ENCODE assay signal across 37 cellular contexts in the genomic region with DNA sequence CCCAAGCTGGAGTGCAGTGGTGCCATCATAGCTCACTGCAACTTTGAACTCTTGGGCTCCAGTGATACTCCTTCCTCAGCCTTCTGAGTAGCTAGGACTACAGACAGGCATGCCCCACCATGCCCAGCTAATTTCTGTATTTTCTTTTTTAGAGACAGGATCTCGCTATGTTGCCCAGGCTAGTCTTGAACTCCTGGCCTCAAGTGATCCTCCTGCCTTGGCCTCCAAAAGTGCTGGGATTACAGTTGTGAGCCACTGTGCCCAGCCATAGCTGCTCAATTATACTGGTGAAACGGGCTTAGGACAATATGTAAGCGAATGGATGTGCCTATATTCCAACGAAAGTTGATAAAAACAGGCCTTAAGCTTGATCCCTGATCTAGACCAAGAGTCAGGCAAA.
"Had no signal": no experiment of that assay in that cellular context is flagged by ENCODE, and none has a peak within 500 bp of the region (broad histone marks: within the 10 kb centered on the region; RNA-seq: fewer than 3 reads in every experiment).

No MANE protein-coding gene starts in this region.

- H3K27ac Mint-ChIP-seq: activated CD4-positive, alpha-beta memory T cell treated with anti-CD3 and anti-CD28 coated beads, Interleukin-2, amount 10 ng/mL, durations not matched to agents 7 days and 5 days; activated CD4-positive, alpha-beta T cell treated with anti-CD3 and anti-CD28 coated beads for 36 hours; activated CD4-positive, alpha-beta T cell treated with anti-CD3 and anti-CD28 coated beads, Interleukin-2, amount 10 ng/mL, durations not matched to agents 7 days and 5 days; activated CD8-positive, alpha-beta memory T cell treated with anti-CD3 and anti-CD28 coated beads, Interleukin-2, amount 10 ng/mL, durations not matched to agents 7 days and 5 days; activated naive CD4-positive, alpha-beta T cell treated with anti-CD3 and anti-CD28 coated beads for 36 hours; activated naive CD4-positive, alpha-beta T cell treated with anti-CD3 and anti-CD28 coated beads, Interleukin-2, amount 50 U/mL, for 72 hours; activated naive CD8-positive, alpha-beta T cell treated with anti-CD3 and anti-CD28 coated beads, Interleukin-2, amount 10 ng/mL, durations not matched to agents 7 days and 5 days; activated T-cell treated with anti-CD3 and anti-CD28 coated beads, Interleukin-2, amount 50 U/mL, for 72 hours; activated T-helper 1 cell treated with anti-CD3 and anti-CD28 coated beads, Interleukin-12 subunit alpha, Interleukin-12 subunit beta, Interleukin-2, Interleukin-4 antibody, amounts not matched to agents 30 ng/mL and 10 ng/mL and 1 ng/mL, durations not matched to agents 14 hours and 24 hours and 36 hours; activated T-helper 17 cell treated with anti-CD3 and anti-CD28 coated beads, Interleukin-2, amount 50 U/mL, for 72 hours; T-helper 1 cell treated with Interleukin-12 subunit alpha and Interleukin-12 subunit beta and Interleukin-4 antibody, amounts not matched to agents 30 μg/mL and 1 μg/mL, for 36 hours; T-helper 2 cell treated with Interferon-gamma antibody and Interleukin-4, amounts not matched to agents 5 μg/mL and 100 μg/mL, for 36 hours had no signal

- H3K36me3 ChIP-seq: breast epithelium had no signal

- DNase-seq: activated CD4-positive, alpha-beta memory T cell treated with anti-CD3 and anti-CD28 coated beads, Interleukin-2, amount 10 ng/mL, durations not matched to agents 7 days and 5 days; activated CD4-positive, alpha-beta T cell treated with anti-CD3 and anti-CD28 coated beads for 1 hour; activated CD4-positive, alpha-beta T cell treated with anti-CD3 and anti-CD28 coated beads for 36 hours; activated CD4-positive, alpha-beta T cell treated with anti-CD3 and anti-CD28 coated beads for 48 hours; activated CD4-positive, alpha-beta T cell treated with anti-CD3 and anti-CD28 coated beads, Interleukin-2, amount 10 ng/mL, durations not matched to agents 7 days and 5 days; activated CD4-positive, alpha-beta T cell treated with anti-CD3 and anti-CD28 coated beads, Interleukin-2, amount 50 U/mL, for 48 hours; activated CD4-positive, CD25-positive, alpha-beta regulatory T cell; activated CD8-positive, alpha-beta memory T cell treated with anti-CD3 and anti-CD28 coated beads for 24 hours; activated CD8-positive, alpha-beta memory T cell treated with anti-CD3 and anti-CD28 coated beads, Interleukin-2, amount 10 ng/mL, durations not matched to agents 7 days and 5 days; activated effector memory CD4-positive, alpha-beta T cell treated with anti-CD3 and anti-CD28 coated beads, Interleukin-2, amount 50 U/mL, for 16 hours; activated gamma-delta T cell treated with Interleukin-2 at 50 U/mL for 16 hours; activated naive CD4-positive, alpha-beta T cell; activated naive CD4-positive, alpha-beta T cell treated with anti-CD3 and anti-CD28 coated beads for 36 hours; activated naive CD4-positive, alpha-beta T cell treated with anti-CD3 and anti-CD28 coated beads, Interleukin-2, amount 50 U/mL, for 16 hours; activated naive CD8-positive, alpha-beta T cell treated with anti-CD3 and anti-CD28 coated beads, Interleukin-2, amount 10 ng/mL, durations not matched to agents 7 days and 5 days; activated T-cell treated with anti-CD3 and anti-CD28 coated beads for 4 hours; activated T-cell treated with anti-CD3 and anti-CD28 coated beads, Interleukin-2, amount 50 U/mL, for 1 hour; activated T-cell treated with anti-CD3 and anti-CD28 coated beads, Interleukin-2, amount 50 U/mL, for 4 hours; activated T-cell treated with anti-CD3 and anti-CD28 coated beads, Interleukin-2, amount 50 U/mL, for 72 hours; adrenal gland; amniotic stem cell; aorta; body of pancreas; brain microvascular endothelial cell; central memory CD4-positive, alpha-beta T cell; SW 1271; T-helper 1 cell; T-helper 2 cell; T-helper 9 cell had no signal

- H3K4me3 Mint-ChIP-seq: activated CD4-positive, alpha-beta memory T cell treated with anti-CD3 and anti-CD28 coated beads, Interleukin-2, amount 10 ng/mL, durations not matched to agents 7 days and 5 days; activated CD4-positive, alpha-beta T cell treated with anti-CD3 and anti-CD28 coated beads for 36 hours; activated CD4-positive, alpha-beta T cell treated with anti-CD3 and anti-CD28 coated beads, Interleukin-2, amount 10 ng/mL, durations not matched to agents 7 days and 5 days; activated CD8-positive, alpha-beta memory T cell treated with anti-CD3 and anti-CD28 coated beads, Interleukin-2, amount 10 ng/mL, durations not matched to agents 7 days and 5 days; activated naive CD4-positive, alpha-beta T cell treated with anti-CD3 and anti-CD28 coated beads for 36 hours; activated naive CD8-positive, alpha-beta T cell treated with anti-CD3 and anti-CD28 coated beads, Interleukin-2, amount 10 ng/mL, durations not matched to agents 7 days and 5 days; activated T-cell treated with anti-CD3 and anti-CD28 coated beads, Interleukin-2, amount 50 U/mL, for 4 hours; activated T-cell treated with anti-CD3 and anti-CD28 coated beads, Interleukin-2, amount 50 U/mL, for 72 hours; activated T-helper 1 cell treated with anti-CD3 and anti-CD28 coated beads, Interleukin-12 subunit alpha, Interleukin-12 subunit beta, Interleukin-2, Interleukin-4 antibody, amounts not matched to agents 30 ng/mL and 10 ng/mL and 1 ng/mL, durations not matched to agents 14 hours and 24 hours and 36 hours; activated T-helper 17 cell treated with anti-CD3 and anti-CD28 coated beads, Interleukin-2, amount 50 U/mL, for 72 hours; T-helper 1 cell treated with Interleukin-12 subunit alpha and Interleukin-12 subunit beta and Interleukin-4 antibody, amounts not matched to agents 30 μg/mL and 1 μg/mL, for 36 hours; T-helper 2 cell treated with Interferon-gamma antibody and Interleukin-4, amounts not matched to agents 5 μg/mL and 100 μg/mL, for 36 hours had no signal

- ATAC-seq: activated CD4-positive, alpha-beta T cell treated with anti-CD3 and anti-CD28 coated beads for 36 hours; activated CD4-positive, CD25-positive, alpha-beta regulatory T cell treated with anti-CD3 and anti-CD28 coated beads, Interleukin-2, amount 50 U/mL, for 24 hours; activated CD8-positive, alpha-beta memory T cell treated with anti-CD3 and anti-CD28 coated beads, Interleukin-2, amount 10 ng/mL, durations not matched to agents 7 days and 5 days; activated naive CD4-positive, alpha-beta T cell treated with anti-CD3 and anti-CD28 coated beads, Interleukin-2, amount 50 U/mL, for 72 hours; activated T-cell treated with anti-CD3 and anti-CD28 coated beads, Interleukin-2, amount 50 U/mL, for 4 hours; activated T-cell treated with anti-CD3 and anti-CD28 coated beads, Interleukin-2, amount 50 U/mL, for 72 hours; activated T-helper 17 cell treated with anti-CD3 and anti-CD28 coated beads, Interleukin-2, amount 50 U/mL, for 72 hours; body of pancreas had no signal

- H3K9me3 ChIP-seq: adrenal gland, body of pancreas, breast epithelium had no signal

- H3K27me3 Mint-ChIP-seq: activated CD4-positive, alpha-beta memory T cell treated with anti-CD3 and anti-CD28 coated beads, Interleukin-2, amount 10 ng/mL, durations not matched to agents 7 days and 5 days; activated CD4-positive, alpha-beta T cell treated with anti-CD3 and anti-CD28 coated beads for 36 hours; activated CD4-positive, alpha-beta T cell treated with anti-CD3 and anti-CD28 coated beads, Interleukin-2, amount 10 ng/mL, durations not matched to agents 7 days and 5 days; activated CD8-positive, alpha-beta memory T cell treated with anti-CD3 and anti-CD28 coated beads, Interleukin-2, amount 10 ng/mL, durations not matched to agents 7 days and 5 days; activated naive CD8-positive, alpha-beta T cell treated with anti-CD3 and anti-CD28 coated beads, Interleukin-2, amount 10 ng/mL, durations not matched to agents 7 days and 5 days; activated T-helper 17 cell treated with anti-CD3 and anti-CD28 coated beads, Interleukin-2, amount 50 U/mL, for 72 hours had no signal

- H3K4me1 ChIP-seq: breast epithelium had no signal

- H3K27ac ChIP-seq: adrenal gland, body of pancreas, brain microvascular endothelial cell, breast epithelium, VCaP had no signal

- H3K4me3 ChIP-seq: adrenal gland, body of pancreas, breast epithelium had no signal

- H3K9me3 Mint-ChIP-seq: activated CD4-positive, alpha-beta memory T cell treated with anti-CD3 and anti-CD28 coated beads, Interleukin-2, amount 10 ng/mL, durations not matched to agents 7 days and 5 days; activated CD4-positive, alpha-beta T cell treated with anti-CD3 and anti-CD28 coated beads, Interleukin-2, amount 10 ng/mL, durations not matched to agents 7 days and 5 days; activated naive CD4-positive, alpha-beta T cell treated with anti-CD3 and anti-CD28 coated beads for 36 hours; activated naive CD4-positive, alpha-beta T cell treated with anti-CD3 and anti-CD28 coated beads, Interleukin-2, amount 50 U/mL, for 72 hours; activated naive CD8-positive, alpha-beta T cell treated with anti-CD3 and anti-CD28 coated beads, Interleukin-2, amount 10 ng/mL, durations not matched to agents 7 days and 5 days; activated T-cell treated with anti-CD3 and anti-CD28 coated beads, Interleukin-2, amount 50 U/mL, for 4 hours; activated T-cell treated with anti-CD3 and anti-CD28 coated beads, Interleukin-2, amount 50 U/mL, for 72 hours; activated T-helper 1 cell treated with anti-CD3 and anti-CD28 coated beads, Interleukin-12 subunit alpha, Interleukin-12 subunit beta, Interleukin-2, Interleukin-4 antibody, amounts not matched to agents 30 ng/mL and 10 ng/mL and 1 ng/mL, durations not matched to agents 14 hours and 24 hours and 36 hours; activated T-helper 17 cell treated with anti-CD3 and anti-CD28 coated beads, Interleukin-2, amount 50 U/mL, for 72 hours; T-helper 1 cell treated with Interleukin-12 subunit alpha and Interleukin-12 subunit beta and Interleukin-4 antibody, amounts not matched to agents 30 μg/mL and 1 μg/mL, for 36 hours; T-helper 2 cell treated with Interferon-gamma antibody and Interleukin-4, amounts not matched to agents 5 μg/mL and 100 μg/mL, for 36 hours had no signal

- H3K27me3 ChIP-seq: adrenal gland, body of pancreas, brain microvascular endothelial cell, breast epithelium had no signal
